Comparison of ENCODE assay signal across 1 cellular context in genomic region chr19:36160821-36161596, GRCh38.
TF ChIP-seq lines count a peak whose summit lies in the region.

No MANE protein-coding gene starts in this region.

TF ChIP-seq in H1, 55 proteins besides CTCF, POLR2A, EP300 and RAD21:
- TF ChIP-seq SRF (IDR thresholded peaks at IDR 0.05; ENCODE audit: low read depth, low read length) (no peak), E2F6 (IDR thresholded peaks at IDR 0.05) (no peak), TBP (IDR thresholded peaks at IDR 0.05; ENCODE audit: low read depth, low read length) (no peak), ATF2 (IDR thresholded peaks at IDR 0.05; ENCODE audit: low read length) (no peak), KDM5A (IDR thresholded peaks at IDR 0.05; ENCODE audit: low read length) (no peak), BRCA1 (IDR thresholded peaks at IDR 0.05; ENCODE audit: low read depth, low read length) (no peak), POLR2AphosphoS5 (IDR thresholded peaks at IDR 0.05; ENCODE audit: low read depth, low read length) (no peak), SP4 (IDR thresholded peaks at IDR 0.05; ENCODE audit: low read length) (no peak), SIN3A (conservative IDR thresholded peaks at IDR 0.05 in 1 of 2, IDR thresholded peaks at IDR 0.05 in 1 of 2; ENCODE audit: low read depth in 1 of 2, low read length in 2 of 2) (no peak), RNF2 (IDR thresholded peaks at IDR 0.05; ENCODE audit: borderline replicate concordance, low read depth, low read length, missing control alignments, poor library complexity, severe bottlenecking) (no peak), SIRT6 (IDR thresholded peaks at IDR 0.05; ENCODE audit: low read length) (no peak)
